ENCODE assay signal across 22 cellular contexts in the genomic region with DNA sequence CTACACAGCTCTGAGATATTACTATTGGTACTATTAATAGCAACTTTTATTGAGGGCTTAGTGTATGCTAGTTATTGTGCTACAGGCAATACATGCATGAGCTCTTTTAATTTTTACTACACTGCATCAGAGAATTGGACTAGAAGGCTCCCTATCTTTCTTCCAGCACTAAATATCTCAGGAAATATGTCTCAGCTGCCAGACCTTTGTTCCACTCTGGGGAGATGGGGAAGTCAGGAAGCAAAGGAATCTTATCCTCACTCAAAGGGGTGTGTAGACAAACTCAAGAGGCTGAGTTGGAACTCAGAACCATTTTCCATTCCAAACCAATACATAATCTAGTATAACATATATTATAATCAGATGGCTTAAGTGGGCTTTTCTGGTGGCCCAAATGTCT.
"Had no signal": no experiment of that assay in that cellular context is flagged by ENCODE, and none has a peak within 500 bp of the region (broad histone marks: within the 10 kb centered on the region; RNA-seq: fewer than 3 reads in every experiment).

No MANE protein-coding gene starts in this region.

- H3K4me1 Mint-ChIP-seq: activated naive CD4-positive, alpha-beta T cell treated with anti-CD3 and anti-CD28 coated beads, Interleukin-2, amount 10 ng/mL, durations not matched to agents 7 days and 5 days; neural crest cell had no signal

- DNase-seq: activated CD4-positive, alpha-beta T cell treated with anti-CD3 and anti-CD28 coated beads, Interleukin-2, amount 10 ng/mL, durations not matched to agents 7 days and 5 days; activated CD8-positive, alpha-beta T cell treated with anti-CD3 and anti-CD28 coated beads, Interleukin-2, amount 10 ng/mL, durations not matched to agents 7 days and 5 days; activated naive CD4-positive, alpha-beta T cell treated with anti-CD3 and anti-CD28 coated beads, Interleukin-2, amount 10 ng/mL, durations not matched to agents 7 days and 5 days; activated naive CD8-positive, alpha-beta T cell treated with anti-CD3 and anti-CD28 coated beads, Interleukin-2, amount 50 U/mL, for 24 hours; activated T-cell treated with anti-CD3 and anti-CD28 coated beads, Interleukin-2, amount 50 U/mL, for 24 hours; anterior cingulate cortex; brain microvascular endothelial cell; cerebellar nuclear complex; cortex of kidney; effector CD8-positive, alpha-beta T cell; esophagus squamous epithelium; foreskin fibroblast; hypothalamus; mammary epithelial cell; stimulated activated CD8-positive, alpha-beta memory T cell treated with anti-CD3 and anti-CD28 coated beads, Interleukin-4, amount 100 ng/mL, for 48 hours; stimulated activated naive CD4-positive, alpha-beta T cell; substantia nigra had no signal

- H3K27ac Mint-ChIP-seq: activated CD4-positive, alpha-beta T cell treated with anti-CD3 and anti-CD28 coated beads, Interleukin-2, amount 10 ng/mL, durations not matched to agents 7 days and 5 days; activated CD8-positive, alpha-beta T cell treated with anti-CD3 and anti-CD28 coated beads, Interleukin-2, amount 10 ng/mL, durations not matched to agents 7 days and 5 days; activated naive CD4-positive, alpha-beta T cell treated with anti-CD3 and anti-CD28 coated beads, Interleukin-2, amount 10 ng/mL, durations not matched to agents 7 days and 5 days; activated naive CD8-positive, alpha-beta T cell treated with anti-CD3 and anti-CD28 coated beads, Interleukin-2, amount 50 U/mL, for 24 hours; activated T-cell treated with anti-CD3 and anti-CD28 coated beads, Interleukin-2, amount 50 U/mL, for 24 hours had no signal

- H3K4me3 Mint-ChIP-seq: activated CD4-positive, alpha-beta T cell treated with anti-CD3 and anti-CD28 coated beads, Interleukin-2, amount 10 ng/mL, durations not matched to agents 7 days and 5 days; activated CD8-positive, alpha-beta T cell treated with anti-CD3 and anti-CD28 coated beads, Interleukin-2, amount 10 ng/mL, durations not matched to agents 7 days and 5 days; activated naive CD4-positive, alpha-beta T cell treated with anti-CD3 and anti-CD28 coated beads, Interleukin-2, amount 10 ng/mL, durations not matched to agents 7 days and 5 days; activated naive CD8-positive, alpha-beta T cell treated with anti-CD3 and anti-CD28 coated beads, Interleukin-2, amount 50 U/mL, for 24 hours; activated T-cell treated with anti-CD3 and anti-CD28 coated beads, Interleukin-2, amount 50 U/mL, for 24 hours; neural crest cell had no signal

- H3K27ac ChIP-seq: brain microvascular endothelial cell, esophagus squamous epithelium, prostate gland, tibial nerve had no signal

- H3K36me3 ChIP-seq: brain microvascular endothelial cell, esophagus squamous epithelium, prostate gland, tibial nerve had no signal

- H3K9me3 Mint-ChIP-seq: neural crest cell had no signal

- H3K4me1 ChIP-seq: prostate gland had no signal

- H3K27me3 ChIP-seq: brain microvascular endothelial cell, esophagus squamous epithelium, tibial nerve had no signal

- H3K9me3 ChIP-seq: esophagus squamous epithelium, prostate gland had no signal

- H3K4me3 ChIP-seq: esophagus squamous epithelium, prostate gland, tibial nerve had no signal

- H3K27me3 Mint-ChIP-seq: activated CD4-positive, alpha-beta T cell treated with anti-CD3 and anti-CD28 coated beads, Interleukin-2, amount 10 ng/mL, durations not matched to agents 7 days and 5 days; activated naive CD8-positive, alpha-beta T cell treated with anti-CD3 and anti-CD28 coated beads, Interleukin-2, amount 50 U/mL, for 24 hours; activated T-cell treated with anti-CD3 and anti-CD28 coated beads, Interleukin-2, amount 50 U/mL, for 24 hours had no signal

- ATAC-seq: activated CD4-positive, CD25-positive, alpha-beta regulatory T cell treated with anti-CD3 and anti-CD28 coated beads, Interleukin-2, amount 50 U/mL, for 24 hours; activated CD8-positive, alpha-beta T cell treated with anti-CD3 and anti-CD28 coated beads, Interleukin-2, amount 10 ng/mL, durations not matched to agents 7 days and 5 days; activated naive CD8-positive, alpha-beta T cell treated with anti-CD3 and anti-CD28 coated beads, Interleukin-2, amount 50 U/mL, for 24 hours; sciatic nerve had no signal
